Comparison of ENCODE assay signal across 1 cellular context in genomic region chr15:42908538-42908937, GRCh38.
TF ChIP-seq lines count a peak whose summit lies in the region.

No MANE protein-coding gene starts in this region.

TF ChIP-seq in K562, 482 proteins besides CTCF, POLR2A, EP300 and RAD21 (continued from another document):
- TF ChIP-seq C11orf30 (IDR thresholded peaks at IDR 0.05; ENCODE audit: low read depth): peak; percentile 65; the same call in 1 of the 2 replicates
- no peak for TF ChIP-seq FOXP1 (CRISPR knock-in tag; IDR thresholded peaks at IDR 0.05)
- TF ChIP-seq MAFK (IDR thresholded peaks at IDR 0.05; ENCODE audit: low read length): peak; percentile 42
- no peak for TF ChIP-seq SMAD1 (IDR thresholded peaks at IDR 0.05; ENCODE audit: low read depth, low read length, partially characterized antibody)
- peak; percentile 47; the same call in 1 of the 2 replicates for TF ChIP-seq MAFF (IDR thresholded peaks at IDR 0.05; ENCODE audit: low read length)
- no peak for TF ChIP-seq MECOM (CRISPR knock-in tag; IDR thresholded peaks at IDR 0.05)
